Comparison of ENCODE assay signal across 9 cellular contexts in the genomic region with DNA sequence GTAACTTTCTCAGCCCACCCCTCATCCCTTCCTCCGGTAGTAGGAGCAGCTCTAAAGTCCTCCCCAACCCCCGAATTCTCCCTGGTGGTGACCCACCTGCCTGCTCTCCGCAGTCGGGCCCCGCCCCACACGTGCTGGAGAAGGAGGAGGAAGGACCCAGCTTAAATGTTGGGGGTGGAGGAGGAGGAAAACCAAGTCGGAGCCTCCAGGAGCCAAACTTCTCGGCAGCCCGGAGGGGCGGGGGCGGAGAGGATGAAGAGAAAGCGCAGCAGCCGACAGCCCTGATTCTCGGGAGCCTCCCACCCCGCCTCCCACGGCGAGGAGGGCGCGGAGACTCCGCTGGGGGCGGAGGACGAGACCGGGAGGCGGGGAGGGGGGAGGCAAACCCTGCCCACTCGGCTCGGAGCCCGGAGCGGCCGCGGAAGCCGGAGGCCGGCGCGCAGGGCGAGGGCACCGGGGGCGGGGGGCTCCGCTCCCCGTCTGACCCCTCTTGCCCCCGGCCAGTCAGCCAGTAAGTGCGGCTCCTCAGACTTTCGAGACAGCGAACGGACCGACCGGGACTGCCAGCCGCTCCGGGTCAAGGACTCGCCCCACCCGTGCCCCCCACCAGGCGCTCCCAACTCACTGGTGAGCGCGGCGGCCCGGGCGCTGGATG. TPM values are rescaled to one million over a fixed set of nuclear protein-coding genes. Genes with fewer than 3 reads are reported as not detected.
DNase-seq lines count a peak whose midpoint lies in the region; ATAC-seq and TF ChIP-seq lines count a peak whose summit lies in the region.
"Had no signal": no experiment of that assay in that cellular context is flagged by ENCODE, and none has a peak within 500 bp of the region (broad histone marks: within the 10 kb centered on the region; RNA-seq: fewer than 3 reads in every experiment).

TPBGL (plus strand) TSS at position 394 of the 655 bp plus-strand sequence. CDS start 276 bp downstream, outside the sequence.

- POLR2A ChIA-PET in T-cell (lab: Charles Lee) = no interaction called here

- H3K36me3 ChIP-seq in GM23338 (ENCODE audit: insufficient read depth) (no peaks in the 10 kb centered on the region), endocrine pancreas (ENCODE audit: control insufficient read depth, insufficient read depth, low read length) (no peaks in the 10 kb centered on the region), neuron (ENCODE audit: insufficient read depth, low read length) (no peaks in the 10 kb centered on the region)

- peaks cover 46% of the 10 kb centered on the region for H3K27me3 Mint-ChIP-seq in GM23338 (ENCODE audit: insufficient read depth, low read depth, poor library complexity)
- H3K27me3 Mint-ChIP-seq in T-cell = peaks cover 32 to 50% of the 10 kb centered on the region in 2 donors

- ATAC-seq in GM23338 (peak; percentile 33), T-cell (replicated peaks in 1 of 4) (no peak), HG02623 (IDR thresholded peaks at IDR 0.05; ENCODE audit: unreplicated experiment) (no peak), HG02642 (IDR thresholded peaks at IDR 0.05; ENCODE audit: poor library complexity, unreplicated experiment) (no peak)

- CTCF ChIA-PET in T-cell (lab: Charles Lee) = interaction anchor here (0.9 to 3.6 kb wide), 8 partner anchors 8 to 160 kb away, joined by 3 to 22 read pairs (median 4); no protein-coding TSS in a partner anchor

- peak within 1 kb of the TSS; percentile 88 for H3K4me2 ChIP-seq in GM23338

- 0 out of 2 replicates have a peak, but pooled peaks cover 2% of the 10 kb centered on the region for H3K9me2 ChIP-seq in GM23338 (ENCODE audit: insufficient read depth)

- H3K9me3 ChIP-seq in endocrine pancreas (ENCODE audit: control insufficient read depth, low read length) = no peaks in the 10 kb centered on the region
- no peaks in the 10 kb centered on the region for H3K9me3 ChIP-seq in neuron (ENCODE audit: low read length)

- H3K27ac Mint-ChIP-seq in GM23338 = no peak within 1 kb of the TSS
- no peak within 1 kb of the TSS for H3K27ac Mint-ChIP-seq in T-cell

- H3K36me3 Mint-ChIP-seq in GM23338 (ENCODE audit: low read depth) (no peaks in the 10 kb centered on the region), T-cell (no peaks in the 10 kb centered on the region)

- H3K79me2 ChIP-seq in GM23338 (replicated peaks; ENCODE audit: insufficient read depth) = no peaks in the 10 kb centered on the region

- H3K4me1 Mint-ChIP-seq in GM23338 = peaks cover 42% of the 10 kb centered on the region
- peaks cover 6 to 13% (median 10%) of the 10 kb centered on the region in 3 donors for H3K4me1 Mint-ChIP-seq in T-cell

- TF ChIP-seq CTCF in GM23338 (conservative IDR thresholded peaks at IDR 0.05; ENCODE audit: low read depth in 2 of 2) = no peak

- H3K27me3 ChIP-seq in GM23338 (ENCODE audit: insufficient read depth) (peaks cover 59% of the 10 kb centered on the region), endocrine pancreas (ENCODE audit: control insufficient read depth, insufficient read depth, low read length) (no peaks in the 10 kb centered on the region), neuron (ENCODE audit: insufficient read depth, low read length) (peaks cover 26% of the 10 kb centered on the region)

- H3K4me3 ChIP-seq in GM23338 = peak within 1 kb of the TSS; percentile 63
- H3K4me3 ChIP-seq in endocrine pancreas (ENCODE audit: control insufficient read depth, insufficient read depth, low read length) = no peak within 1 kb of the TSS
- peak within 1 kb of the TSS; percentile 65 for H3K4me3 ChIP-seq in neuron (ENCODE audit: low read length)

- DNase-seq in GM23338 (ENCODE audit: low spot score) (peak; percentile 65), T-cell (no peak), 8988T (no peak), NCI-H524 treated with DMSO at 0.1 percent for 48 hours (lab: John Stamatoyannopoulos, UW) (no peak)

- peak within 1 kb of the TSS; percentile 77 for H3K4me3 Mint-ChIP-seq in GM23338
- peak within 1 kb of the TSS; percentile 70 to 84 (median 70) for H3K4me3 Mint-ChIP-seq in T-cell

- H3K27ac ChIP-seq in GM23338 (ENCODE audit: low read depth) = no peak within 1 kb of the TSS

- H3K4me1 ChIP-seq in GM23338 (ENCODE audit: insufficient read depth) = peaks cover 19% of the 10 kb centered on the region
- H3K4me1 ChIP-seq in endocrine pancreas (ENCODE audit: control insufficient read depth, insufficient read depth, low read length) = no peaks in the 10 kb centered on the region
- peaks cover 3% of the 10 kb centered on the region for H3K4me1 ChIP-seq in neuron (ENCODE audit: insufficient read depth, low read length)

- no peaks in the 10 kb centered on the region for H3K9me3 Mint-ChIP-seq in GM23338
- no peaks in the 10 kb centered on the region for H3K9me3 Mint-ChIP-seq in T-cell

- H3K9ac ChIP-seq in endocrine pancreas (ENCODE audit: control insufficient read depth, insufficient read depth, low read length) = peak within 1 kb of the TSS; percentile 40

- no peaks in the 10 kb centered on the region for H4K20me1 ChIP-seq in GM23338 (replicated peaks; ENCODE audit: insufficient read depth)

- H2AFZ ChIP-seq in GM23338 (peak within 1 kb of the TSS; percentile 97), neuron (ENCODE audit: low read depth, low read length) (peak within 1 kb of the TSS; percentile 87)

- H3F3A ChIP-seq in GM23338 (replicated peaks; ENCODE audit: low read depth) = no peaks in the 10 kb centered on the region

TF ChIP-seq in GM23338, 12 proteins besides CTCF, POLR2A, EP300 and RAD21 (continues in another document):
- TF ChIP-seq JUNB (IDR thresholded peaks at IDR 0.05; ENCODE audit: unreplicated experiment) (no peak), ZNF114 (CRISPR knock-in tag; IDR thresholded peaks at IDR 0.05) (no peak), NANOG (IDR thresholded peaks at IDR 0.05; ENCODE audit: borderline replicate concordance) (no peak), POLR2AphosphoS5 (IDR thresholded peaks at IDR 0.05; ENCODE audit: low read depth) (no peak), CREB1 (CRISPR knock-in tag; IDR thresholded peaks at IDR 0.05; ENCODE audit: low read depth) (no peak), STAT1 (IDR thresholded peaks at IDR 0.05; ENCODE audit: unreplicated experiment) (no peak), EZH2 (IDR thresholded peaks at IDR 0.05; ENCODE audit: low read depth, unreplicated experiment) (no peak), REST (IDR thresholded peaks at IDR 0.05; ENCODE audit: unreplicated experiment) (no peak), EZH2phosphoT487 (IDR thresholded peaks at IDR 0.05; ENCODE audit: unreplicated experiment) (no peak), ZNF331 (CRISPR knock-in tag; IDR thresholded peaks at IDR 0.05; ENCODE audit: low read depth) (no peak), ETS1 (IDR thresholded peaks at IDR 0.05) (no peak)

RNA-seq across cellular contexts. Expression of gene TPBGL, which starts in this region (rescaled TPM):
- 0.16 and 0.21 TPM in 2 replicates for total RNA-seq in GM23338 (2014; rRNA removed; shearing (Covaris generic))
- 0.08 and 0.40 TPM in 2 replicates for polyA plus RNA-seq in GM23338 (2016; fragmentation: Nextera tagmentation; extraction: Ambion mirVana)
- under 1 TPM; 0.13 to 0.59 (median 0.47) TPM for total RNA-seq in T-cell
- total RNA-seq: lung microvascular endothelial cell had no signal

Comparison
In these comparisons a context has a peak if more than half of its experiments do, and no peak if none do; other contexts are left out.
1. Peak in DNase-seq, ATAC-seq, H3K4me3 ChIP-seq and H3K4me2 ChIP-seq in GM23338; RNA of the gene not detected or under 1 TPM.